11 cellular contexts compared by ENCODE assay signal in genomic region chr1:66335125-66335524, GRCh38.
DNase-seq lines count a peak whose midpoint lies in the region; ATAC-seq and TF ChIP-seq lines count a peak whose summit lies in the region.
"Had no signal": no experiment of that assay in that cellular context is flagged by ENCODE, and none has a peak within 500 bp of the region (broad histone marks: within the 10 kb centered on the region; RNA-seq: fewer than 3 reads in every experiment).

No MANE protein-coding gene starts in this region.

- H3K27ac Mint-ChIP-seq in activated CD4-positive, alpha-beta T cell treated with anti-CD3 and anti-CD28 coated beads for 36 hours = peak overlapping the region; percentile 98

- TF ChIP-seq CTCF in WI38 (IDR thresholded peaks at IDR 0.05; ENCODE audit: low read depth, low read length) = no peak

- peak overlapping the region; percentile 91 for H3K4me3 Mint-ChIP-seq in activated CD4-positive, alpha-beta T cell treated with anti-CD3 and anti-CD28 coated beads for 36 hours

- H3K36me3 Mint-ChIP-seq in activated CD4-positive, alpha-beta T cell treated with anti-CD3 and anti-CD28 coated beads for 36 hours (ENCODE audit: low read depth) = peaks cover 59% of the 10 kb centered on the region

- no peaks in the 10 kb centered on the region for H3K9me3 Mint-ChIP-seq in activated CD4-positive, alpha-beta T cell treated with anti-CD3 and anti-CD28 coated beads for 36 hours (ENCODE audit: low read depth)

- H3K4me1 Mint-ChIP-seq in activated CD4-positive, alpha-beta T cell treated with anti-CD3 and anti-CD28 coated beads for 36 hours = peaks cover 46% of the 10 kb centered on the region

- no peaks in the 10 kb centered on the region for H3K36me3 ChIP-seq in iPS-20b (ENCODE audit: insufficient read depth, low read depth, low read length)
- H3K36me3 ChIP-seq in subcutaneous abdominal adipose tissue (ENCODE audit: control insufficient read depth in 5 of 5, insufficient read depth in 5 of 5, low read length in 5 of 5) = no peaks in the 10 kb centered on the region

- POLR2A ChIA-PET in activated CD4-positive, alpha-beta T cell treated with anti-CD3 and anti-CD28 coated beads for 36 hours (lab: Charles Lee) = interaction anchor here (0.9 to 1.8 kb wide), 6 partner anchors 15 to 110 kb away, joined by 3 to 14 read pairs (median 4); no protein-coding TSS in a partner anchor

- CTCF ChIA-PET in activated CD4-positive, alpha-beta T cell treated with anti-CD3 and anti-CD28 coated beads for 36 hours (lab: Charles Lee) = interaction anchor here (1.1 to 6.5 kb wide), 8 partner anchors 12 to 88 kb away, joined by 3 to 48 read pairs (median 4); no protein-coding TSS in a partner anchor

- intact Hi-C loops in activated CD4-positive, alpha-beta T cell treated with anti-CD3 and anti-CD28 coated beads for 36 hours (cut with DNase I, micrococcal nuclease) = loop anchor here (2.0 to 10.0 kb wide), 3 partner anchors 110 to 1370 kb away; partner anchors contain the start of gene JAK1 (in 1 of the 2)

- H3K4me1 ChIP-seq in iPS-20b (ENCODE audit: insufficient read depth, low read length) (peaks cover 41% of the 10 kb centered on the region), subcutaneous abdominal adipose tissue (ENCODE audit: control insufficient read depth in 5 of 5, insufficient read depth in 5 of 5, low read length in 5 of 5) (peaks cover 7 to 58% (median 30%) of the 10 kb centered on the region in 5 donors)

- H3K27me3 ChIP-seq in iPS-20b (ENCODE audit: insufficient read depth, low read length) = no peaks in the 10 kb centered on the region
- peaks cover 0 to 4% (median 0%) of the 10 kb centered on the region in 5 donors for H3K27me3 ChIP-seq in subcutaneous abdominal adipose tissue (ENCODE audit: control insufficient read depth in 5 of 5, insufficient read depth in 4 of 5, low read length in 5 of 5)

- no peaks in the 10 kb centered on the region for H3K27me3 Mint-ChIP-seq in activated CD4-positive, alpha-beta T cell treated with anti-CD3 and anti-CD28 coated beads for 36 hours

- no peak for DNase-seq in activated CD4-positive, alpha-beta T cell treated with anti-CD3 and anti-CD28 coated beads for 36 hours
- DNase-seq in activated CD4-positive, alpha-beta T cell treated with anti-CD3 and anti-CD28 coated beads, Interleukin-2, amount 50 U/mL, for 4 hours = no peak
- DNase-seq in HuH-7 (ENCODE audit: low spot score) = no peak
- DNase-seq: activated gamma-delta T cell, NCI-H146 had no signal

- H3K27ac ChIP-seq in iPS-20b (ENCODE audit: low read length) (peak overlapping the region; percentile 42), subcutaneous abdominal adipose tissue (ENCODE audit: low read depth, low read length) (peak overlapping the region; percentile 75)
- H3K27ac ChIP-seq: SK-N-MC had no signal

- ATAC-seq in activated CD4-positive, alpha-beta T cell treated with anti-CD3 and anti-CD28 coated beads for 36 hours = no peak
- ATAC-seq in GM18511 (IDR thresholded peaks at IDR 0.05; ENCODE audit: unreplicated experiment) (no peak), HG03280 (IDR thresholded peaks at IDR 0.05; ENCODE audit: unreplicated experiment) (no peak)

- H3K9ac ChIP-seq in iPS-20b (ENCODE audit: low read depth, low read length) = peak overlapping the region; percentile 36; the same call in 1 of the 2 replicates
- no peak overlapping the region for H3K9ac ChIP-seq in subcutaneous abdominal adipose tissue (ENCODE audit: low read length in 5 of 5)

- H3K4me3 ChIP-seq in WI38 (ENCODE audit: low read depth, low read length) (peak overlapping the region; percentile 71), iPS-20b (ENCODE audit: low read length) (peak overlapping the region; percentile 77; the same call in 1 of the 2 replicates), subcutaneous abdominal adipose tissue (ENCODE audit: low read depth in 1 of 5, low read length in 5 of 5) (peak overlapping the region in 4 of 5 donors; percentile 19 to 79 (median 49))

- H3K9me3 ChIP-seq in iPS-20b (ENCODE audit: insufficient read depth, low read depth, low read length) (no peaks in the 10 kb centered on the region), subcutaneous abdominal adipose tissue (ENCODE audit: control insufficient read depth in 5 of 5, low read length in 5 of 5) (no peaks in the 10 kb centered on the region)
